Comparison of ENCODE assay signal across 13 cellular contexts in genomic region chr9:93129286-93129685, GRCh38. TPM values are rescaled to one million over a fixed set of nuclear protein-coding genes. Genes with fewer than 3 reads are reported as not detected.
DNase-seq lines count a peak whose midpoint lies in the region; ATAC-seq, FAIRE-seq and TF ChIP-seq lines count a peak whose summit lies in the region.
"Had no signal": no experiment of that assay in that cellular context is flagged by ENCODE, and none has a peak within 500 bp of the region (broad histone marks: within the 10 kb centered on the region; RNA-seq: fewer than 3 reads in every experiment).

No MANE protein-coding gene starts in this region.

- intact Hi-C loops in Right ventricle myocardium inferior (cut with DNase I), result no loop called here
- intact Hi-C loops in cardiac septum (cut with DNase I), result loop anchor here (10.0 kb wide), 1 partner anchor 326 kb away; the partner anchor contains the start of genes FAM120A and FAM120AOS
- intact Hi-C loops in head of caudate nucleus (cut with DNase I), result no loop called here

- DNase-seq in Right ventricle myocardium inferior (ENCODE audit: missing footprints), result peak; percentile 75
- no peak for DNase-seq in cardiac septum (ENCODE audit: low spot score)
- DNase-seq in head of caudate nucleus, result peak in 29 of 42 donors; percentile 24 to 79 (median 54)
- DNase-seq in SK-N-DZ (ENCODE audit: low spot score), result no peak
- no peak for DNase-seq in GM19239 (ENCODE audit: insufficient read length, low spot score)
- DNase-seq in activated naive CD8-positive, alpha-beta T cell treated with anti-CD3 and anti-CD28 coated beads, Interleukin-2, amount 50 U/mL, for 24 hours, result no peak
- no peak for DNase-seq in mesenteric fat pad (ENCODE audit: low spot score)
- DNase-seq: activated CD8-positive, alpha-beta memory T cell treated with anti-CD3 and anti-CD28 coated beads for 24 hours; NCI-H2171 treated with DMSO at 0.1 percent for 48 hours had no signal

- H3K36me3 Mint-ChIP-seq in activated naive CD8-positive, alpha-beta T cell treated with anti-CD3 and anti-CD28 coated beads, Interleukin-2, amount 50 U/mL, for 24 hours (ENCODE audit: low read depth), result peaks cover 15% of the 10 kb centered on the region
- H3K36me3 Mint-ChIP-seq: memory B cell had no signal

- peaks cover 44% of the 10 kb centered on the region for H3K79me2 ChIP-seq in parathyroid adenoma

- no peaks in the 10 kb centered on the region for H3K36me3 ChIP-seq in parathyroid adenoma (ENCODE audit: control insufficient read depth, insufficient read depth, low read length)

- peak overlapping the region; percentile 9 for H3K4me2 ChIP-seq in parathyroid adenoma (ENCODE audit: low read length)
- H3K4me2 ChIP-seq: GM23338 had no signal

- no peak for ATAC-seq in Right ventricle myocardium inferior
- no peak for ATAC-seq in activated naive CD8-positive, alpha-beta T cell treated with anti-CD3 and anti-CD28 coated beads, Interleukin-2, amount 50 U/mL, for 24 hours
- ATAC-seq: activated naive CD4-positive, alpha-beta T cell treated with anti-CD3 and anti-CD28 coated beads, Interleukin-2, amount 50 U/mL, for 72 hours; GM23338 had no signal

- H3K9ac ChIP-seq in parathyroid adenoma, result no peak overlapping the region

- H3K27me3 ChIP-seq in parathyroid adenoma (ENCODE audit: control insufficient read depth, insufficient read depth, low read length), result no peaks in the 10 kb centered on the region

- H3K27me3 Mint-ChIP-seq in activated naive CD8-positive, alpha-beta T cell treated with anti-CD3 and anti-CD28 coated beads, Interleukin-2, amount 50 U/mL, for 24 hours, result no peaks in the 10 kb centered on the region
- H3K27me3 Mint-ChIP-seq: memory B cell had no signal

- H3K4me1 ChIP-seq in parathyroid adenoma, result peaks cover 43% of the 10 kb centered on the region

- no peak for FAIRE-seq in GM19239 (lab: Jason Lieb, UNC)

- no peaks in the 10 kb centered on the region for H3K9me3 Mint-ChIP-seq in activated naive CD8-positive, alpha-beta T cell treated with anti-CD3 and anti-CD28 coated beads, Interleukin-2, amount 50 U/mL, for 24 hours
- H3K9me3 Mint-ChIP-seq: activated naive CD4-positive, alpha-beta T cell treated with anti-CD3 and anti-CD28 coated beads, Interleukin-2, amount 50 U/mL, for 72 hours; GM23338; memory B cell had no signal

- no peak overlapping the region for H3K27ac Mint-ChIP-seq in activated naive CD8-positive, alpha-beta T cell treated with anti-CD3 and anti-CD28 coated beads, Interleukin-2, amount 50 U/mL, for 24 hours
- H3K27ac Mint-ChIP-seq: GM23338, memory B cell had no signal

- H2AFZ ChIP-seq in parathyroid adenoma, result no peak overlapping the region
- H2AFZ ChIP-seq: GM23338 had no signal

- H3K4me3 ChIP-seq in parathyroid adenoma (ENCODE audit: low read depth, low read length), result no peak overlapping the region
- H3K4me3 ChIP-seq: GM23338 had no signal

- H3K27ac ChIP-seq in parathyroid adenoma, result peak overlapping the region; percentile 44

- peaks cover 63% of the 10 kb centered on the region for H3K4me1 Mint-ChIP-seq in activated naive CD8-positive, alpha-beta T cell treated with anti-CD3 and anti-CD28 coated beads, Interleukin-2, amount 50 U/mL, for 24 hours

- no peak for TF ChIP-seq CTCF in parathyroid adenoma (IDR thresholded peaks at IDR 0.05)

- no peaks in the 10 kb centered on the region for H3K9me3 ChIP-seq in parathyroid adenoma (ENCODE audit: control insufficient read depth, low read length)

- H3K4me3 Mint-ChIP-seq in activated naive CD8-positive, alpha-beta T cell treated with anti-CD3 and anti-CD28 coated beads, Interleukin-2, amount 50 U/mL, for 24 hours, result no peak overlapping the region
- H3K4me3 Mint-ChIP-seq: GM23338, memory B cell had no signal

RNA-seq across cellular contexts. Expression of gene NINJ1, which starts 4.8 kb away (rescaled TPM):
- total RNA-seq in Right ventricle myocardium inferior (55.5 TPM), cardiac septum (46.4 TPM), mesenteric fat pad (58.8 TPM)
- 9.9 and 12.7 TPM in 2 replicates for polyA plus RNA-seq in SK-N-DZ (2014; cell fraction: cytosol; rRNA removed)
- 5.5 and 6.9 TPM in 2 replicates for polyA plus RNA-seq in SK-N-DZ (2014; cell fraction: nucleus; rRNA removed)

RNA-seq across cellular contexts. Expression of gene CARD19, which starts 33.3 kb away (rescaled TPM):
- total RNA-seq in Right ventricle myocardium inferior (27.1 TPM), cardiac septum (45.1 TPM), mesenteric fat pad (38.9 TPM)
- polyA plus RNA-seq in SK-N-DZ (2014; cell fraction: cytosol; rRNA removed), result 16.7 and 29.0 TPM in 2 replicates
- polyA plus RNA-seq in SK-N-DZ (2014; cell fraction: nucleus; rRNA removed), result 28.9 and 39.7 TPM in 2 replicates

RNA-seq across cellular contexts. Expression of gene WNK2, which starts 54.7 kb away (rescaled TPM):
- total RNA-seq in Right ventricle myocardium inferior (200 TPM), cardiac septum (123 TPM), mesenteric fat pad (1.1 TPM)
- polyA plus RNA-seq in SK-N-DZ (2014; cell fraction: cytosol; rRNA removed), result 13.0 and 30.9 TPM in 2 replicates
- polyA plus RNA-seq in SK-N-DZ (2014; cell fraction: nucleus; rRNA removed), result 28.0 and 59.2 TPM in 2 replicates

Comparison
In these comparisons a context has a peak if more than half of its experiments do, and no peak if none do; other contexts are left out.
1. DNase-seq: peak in Right ventricle myocardium inferior (single experiment) and head of caudate nucleus (29 of 42); none in cardiac septum (single experiment), SK-N-DZ (single experiment), GM19239 (single experiment), activated naive CD8-positive, alpha-beta T cell treated with anti-CD3 and anti-CD28 coated beads, Interleukin-2, amount 50 U/mL, for 24 hours (single experiment) and mesenteric fat pad (single experiment).
2. RNA of gene WNK2, which starts 54.7 kb away (total RNA-seq): 200 TPM in Right ventricle myocardium inferior (single experiment) and 123 TPM in cardiac septum (single experiment); 1.1 TPM in mesenteric fat pad (single experiment); every median in the first group is over 10 times any median in the second.